38 cellular contexts compared by ENCODE assay signal in genomic region chr14:53932966-53933365, GRCh38. TPM values are rescaled to one million over a fixed set of nuclear protein-coding genes. Genes with fewer than 3 reads are reported as not detected.
"Had no signal": no experiment of that assay in that cellular context is flagged by ENCODE, and none has a peak within 500 bp of the region (broad histone marks: within the 10 kb centered on the region; RNA-seq: fewer than 3 reads in every experiment).

No MANE protein-coding gene starts in this region.

- ATAC-seq: activated CD8-positive, alpha-beta T cell treated with anti-CD3 and anti-CD28 coated beads for 36 hours; activated naive CD4-positive, alpha-beta T cell treated with anti-CD3 and anti-CD28 coated beads, Interleukin-2, amount 50 U/mL, for 72 hours; activated T-cell treated with anti-CD3 and anti-CD28 coated beads, Interleukin-2, amount 50 U/mL, for 4 hours; activated T-cell treated with anti-CD3 and anti-CD28 coated beads, Interleukin-2, amount 50 U/mL, for 72 hours; activated T-helper 17 cell treated with anti-CD3 and anti-CD28 coated beads, Interleukin-2, amount 50 U/mL, for 72 hours; body of pancreas had no signal

- H3K4me3 ChIP-seq: adrenal gland, body of pancreas, breast epithelium had no signal

- H3K36me3 Mint-ChIP-seq: activated CD4-positive, alpha-beta memory T cell treated with anti-CD3 and anti-CD28 coated beads for 36 hours; activated naive CD4-positive, alpha-beta T cell treated with anti-CD3 and anti-CD28 coated beads, Interleukin-2, amount 50 U/mL, for 72 hours; activated naive CD8-positive, alpha-beta T cell treated with anti-CD3 and anti-CD28 coated beads for 36 hours had no signal

- H3K4me3 Mint-ChIP-seq: activated B cell treated with CpG ODN at 0.5 μM for 24 hours; activated CD4-positive, alpha-beta memory T cell treated with anti-CD3 and anti-CD28 coated beads for 36 hours; activated CD8-positive, alpha-beta T cell treated with anti-CD3 and anti-CD28 coated beads for 36 hours; activated naive CD4-positive, alpha-beta T cell treated with anti-CD3 and anti-CD28 coated beads for 36 hours; activated naive CD8-positive, alpha-beta T cell treated with anti-CD3 and anti-CD28 coated beads for 36 hours; activated T-cell treated with anti-CD3 and anti-CD28 coated beads, Interleukin-2, amount 50 U/mL, for 4 hours; activated T-cell treated with anti-CD3 and anti-CD28 coated beads, Interleukin-2, amount 50 U/mL, for 72 hours; activated T-helper 1 cell treated with anti-CD3 and anti-CD28 coated beads, Interleukin-12 subunit alpha, Interleukin-12 subunit beta, Interleukin-2, Interleukin-4 antibody, amounts not matched to agents 30 ng/mL and 10 ng/mL and 1 ng/mL, durations not matched to agents 14 hours and 24 hours and 36 hours; activated T-helper 17 cell treated with anti-CD3 and anti-CD28 coated beads, Interleukin-2, amount 50 U/mL, for 72 hours; T-helper 1 cell treated with Interleukin-12 subunit alpha and Interleukin-12 subunit beta and Interleukin-4 antibody, amounts not matched to agents 30 μg/mL and 1 μg/mL, for 36 hours; T-helper 2 cell treated with Interferon-gamma antibody and Interleukin-4, amounts not matched to agents 5 μg/mL and 100 μg/mL, for 36 hours had no signal

- H3K27me3 ChIP-seq: adrenal gland, body of pancreas, brain microvascular endothelial cell, breast epithelium had no signal

- H3K36me3 ChIP-seq: adrenal gland, brain microvascular endothelial cell, breast epithelium had no signal

- H3K27ac Mint-ChIP-seq: activated B cell treated with CpG ODN at 0.5 μM for 24 hours; activated CD4-positive, alpha-beta memory T cell treated with anti-CD3 and anti-CD28 coated beads for 36 hours; activated CD8-positive, alpha-beta T cell treated with anti-CD3 and anti-CD28 coated beads for 36 hours; activated naive CD4-positive, alpha-beta T cell treated with anti-CD3 and anti-CD28 coated beads for 36 hours; activated naive CD4-positive, alpha-beta T cell treated with anti-CD3 and anti-CD28 coated beads, Interleukin-2, amount 50 U/mL, for 72 hours; activated naive CD8-positive, alpha-beta T cell treated with anti-CD3 and anti-CD28 coated beads for 36 hours; activated T-cell treated with anti-CD3 and anti-CD28 coated beads, Interleukin-2, amount 50 U/mL, for 72 hours; activated T-helper 1 cell treated with anti-CD3 and anti-CD28 coated beads, Interleukin-12 subunit alpha, Interleukin-12 subunit beta, Interleukin-2, Interleukin-4 antibody, amounts not matched to agents 30 ng/mL and 10 ng/mL and 1 ng/mL, durations not matched to agents 14 hours and 24 hours and 36 hours; activated T-helper 17 cell treated with anti-CD3 and anti-CD28 coated beads, Interleukin-2, amount 50 U/mL, for 72 hours; T-helper 1 cell treated with Interleukin-12 subunit alpha and Interleukin-12 subunit beta and Interleukin-4 antibody, amounts not matched to agents 30 μg/mL and 1 μg/mL, for 36 hours; T-helper 2 cell treated with Interferon-gamma antibody and Interleukin-4, amounts not matched to agents 5 μg/mL and 100 μg/mL, for 36 hours had no signal

- H3K4me1 Mint-ChIP-seq: activated B cell treated with CpG ODN at 0.5 μM for 24 hours; activated naive CD8-positive, alpha-beta T cell treated with anti-CD3 and anti-CD28 coated beads for 36 hours; activated T-helper 17 cell treated with anti-CD3 and anti-CD28 coated beads, Interleukin-2, amount 50 U/mL, for 72 hours had no signal

- H3K27ac ChIP-seq: adrenal gland, body of pancreas, brain microvascular endothelial cell, breast epithelium, VCaP had no signal

- H3K9me3 ChIP-seq: adrenal gland, body of pancreas had no signal

- DNase-seq: activated B cell treated with CpG ODN at 0.5 μM for 24 hours; activated CD4-positive, alpha-beta memory T cell treated with anti-CD3 and anti-CD28 coated beads for 36 hours; activated CD4-positive, alpha-beta T cell treated with anti-CD3 and anti-CD28 coated beads for 48 hours; activated CD4-positive, alpha-beta T cell treated with anti-CD3 and anti-CD28 coated beads, Interleukin-2, amount 50 U/mL, for 1 hour; activated CD4-positive, alpha-beta T cell treated with anti-CD3 and anti-CD28 coated beads, Interleukin-2, amount 50 U/mL, for 4 hours; activated CD4-positive, CD25-positive, alpha-beta regulatory T cell treated with anti-CD3 and anti-CD28 coated beads, Interleukin-2, amount 50 U/mL, for 72 hours; activated CD8-positive, alpha-beta memory T cell treated with anti-CD3 and anti-CD28 coated beads, Interleukin-2, amount 50 U/mL, for 4 hours; activated CD8-positive, alpha-beta T cell treated with anti-CD3 and anti-CD28 coated beads for 36 hours; activated effector memory CD4-positive, alpha-beta T cell treated with anti-CD3 and anti-CD28 coated beads, Interleukin-2, amount 50 U/mL, for 16 hours; activated gamma-delta T cell treated with Interleukin-2 at 50 U/mL for 16 hours; activated naive CD4-positive, alpha-beta T cell; activated naive CD4-positive, alpha-beta T cell treated with anti-CD3 and anti-CD28 coated beads for 36 hours; activated naive CD4-positive, alpha-beta T cell treated with anti-CD3 and anti-CD28 coated beads, Interleukin-2, amount 50 U/mL, for 16 hours; activated naive CD8-positive, alpha-beta T cell treated with anti-CD3 and anti-CD28 coated beads for 36 hours; activated T-cell treated with anti-CD3 and anti-CD28 coated beads for 4 hours; activated T-cell treated with anti-CD3 and anti-CD28 coated beads, Interleukin-2, amount 50 U/mL, for 1 hour; activated T-cell treated with anti-CD3 and anti-CD28 coated beads, Interleukin-2, amount 50 U/mL, for 4 hours; activated T-cell treated with anti-CD3 and anti-CD28 coated beads, Interleukin-2, amount 50 U/mL, for 72 hours; adrenal gland; amniotic stem cell; aorta; body of pancreas; brain microvascular endothelial cell; central memory CD4-positive, alpha-beta T cell; SW 1271; T-helper 1 cell; T-helper 2 cell; T-helper 9 cell had no signal

- FAIRE-seq: astrocyte, TTC549 had no signal

- H3K4me1 ChIP-seq: adrenal gland, body of pancreas, breast epithelium had no signal

- H3K9me3 Mint-ChIP-seq: activated B cell treated with CpG ODN at 0.5 μM for 24 hours; activated CD4-positive, alpha-beta memory T cell treated with anti-CD3 and anti-CD28 coated beads for 36 hours; activated CD8-positive, alpha-beta T cell treated with anti-CD3 and anti-CD28 coated beads for 36 hours; activated naive CD4-positive, alpha-beta T cell treated with anti-CD3 and anti-CD28 coated beads for 36 hours; activated naive CD4-positive, alpha-beta T cell treated with anti-CD3 and anti-CD28 coated beads, Interleukin-2, amount 50 U/mL, for 72 hours; activated naive CD8-positive, alpha-beta T cell treated with anti-CD3 and anti-CD28 coated beads for 36 hours; activated T-cell treated with anti-CD3 and anti-CD28 coated beads, Interleukin-2, amount 50 U/mL, for 4 hours; activated T-cell treated with anti-CD3 and anti-CD28 coated beads, Interleukin-2, amount 50 U/mL, for 72 hours; activated T-helper 1 cell treated with anti-CD3 and anti-CD28 coated beads, Interleukin-12 subunit alpha, Interleukin-12 subunit beta, Interleukin-2, Interleukin-4 antibody, amounts not matched to agents 30 ng/mL and 10 ng/mL and 1 ng/mL, durations not matched to agents 14 hours and 24 hours and 36 hours; activated T-helper 17 cell treated with anti-CD3 and anti-CD28 coated beads, Interleukin-2, amount 50 U/mL, for 72 hours; T-helper 1 cell treated with Interleukin-12 subunit alpha and Interleukin-12 subunit beta and Interleukin-4 antibody, amounts not matched to agents 30 μg/mL and 1 μg/mL, for 36 hours; T-helper 2 cell treated with Interferon-gamma antibody and Interleukin-4, amounts not matched to agents 5 μg/mL and 100 μg/mL, for 36 hours had no signal

RNA-seq across cellular contexts. Expression of gene BMP4, which starts 23.7 kb away (rescaled TPM):
- total RNA-seq: activated CD8-positive, alpha-beta memory T cell treated with anti-CD3 and anti-CD28 coated beads for 36 hours; activated CD8-positive, alpha-beta T cell treated with anti-CD3 and anti-CD28 coated beads for 36 hours; activated naive CD4-positive, alpha-beta T cell treated with anti-CD3 and anti-CD28 coated beads for 36 hours; activated naive CD4-positive, alpha-beta T cell treated with anti-CD3 and anti-CD28 coated beads, Interleukin-2, amount 50 U/mL, for 72 hours; activated naive CD8-positive, alpha-beta T cell treated with anti-CD3 and anti-CD28 coated beads for 36 hours; activated T-helper 1 cell treated with anti-CD3 and anti-CD28 coated beads, Interleukin-12 subunit alpha, Interleukin-12 subunit beta, Interleukin-2, Interleukin-4 antibody, amounts not matched to agents 30 ng/mL and 10 ng/mL and 1 ng/mL, durations not matched to agents 14 hours and 24 hours and 36 hours had no signal
